Comparison of ENCODE assay signal across 1 cellular context in genomic region chr3:47014036-47014435, GRCh38.
TF ChIP-seq lines count a peak whose summit lies in the region.

No MANE protein-coding gene starts in this region.

TF ChIP-seq in H1, 55 proteins besides CTCF, POLR2A, EP300 and RAD21:
- TF ChIP-seq ATF2 (IDR thresholded peaks at IDR 0.05; ENCODE audit: low read length) = no peak
- no peak for TF ChIP-seq SIN3A (conservative IDR thresholded peaks at IDR 0.05 in 1 of 2, IDR thresholded peaks at IDR 0.05 in 1 of 2; ENCODE audit: low read depth in 1 of 2, low read length in 2 of 2)
- no peak for TF ChIP-seq BCL11A (IDR thresholded peaks at IDR 0.05; ENCODE audit: low read depth in 2 of 2, low read length in 2 of 2)
- no peak for TF ChIP-seq POU5F1 (IDR thresholded peaks at IDR 0.05; ENCODE audit: low read depth, low read length)
- no peak for TF ChIP-seq GABPA (IDR thresholded peaks at IDR 0.05; ENCODE audit: borderline replicate concordance, insufficient read depth, low read length)
- no peak for TF ChIP-seq ASH2L (IDR thresholded peaks at IDR 0.05; ENCODE audit: low read length)
- no peak for TF ChIP-seq RXRA (IDR thresholded peaks at IDR 0.05; ENCODE audit: insufficient read depth, low read depth, low read length)
- no peak for TF ChIP-seq HDAC2 (IDR thresholded peaks at IDR 0.05; ENCODE audit: borderline replicate concordance in 1 of 2, low read depth in 2 of 2, low read length in 2 of 2)
- no peak for TF ChIP-seq SUZ12 (IDR thresholded peaks at IDR 0.05; ENCODE audit: low read length)
- TF ChIP-seq NANOG (IDR thresholded peaks at IDR 0.05; ENCODE audit: insufficient read depth, low read depth, low read length, poor library complexity, severe bottlenecking) = no peak
- no peak for TF ChIP-seq TCF12 (IDR thresholded peaks at IDR 0.05; ENCODE audit: low read depth, low read length)
- TF ChIP-seq JUN (IDR thresholded peaks at IDR 0.05; ENCODE audit: low read depth, low read length) = no peak
- no peak for TF ChIP-seq CEBPB (IDR thresholded peaks at IDR 0.05; ENCODE audit: low read depth, low read length)
- TF ChIP-seq MAFK (IDR thresholded peaks at IDR 0.05; ENCODE audit: low read depth, low read length) = no peak
- no peak for TF ChIP-seq BACH1 (IDR thresholded peaks at IDR 0.05; ENCODE audit: low read length)
- TF ChIP-seq FOSL1 (IDR thresholded peaks at IDR 0.05; ENCODE audit: insufficient read depth, low read depth, low read length) = no peak
- no peak for TF ChIP-seq KDM4A (IDR thresholded peaks at IDR 0.05; ENCODE audit: low read depth, low read length, severe bottlenecking)
- no peak for TF ChIP-seq CBX8 (IDR thresholded peaks at IDR 0.05; ENCODE audit: borderline replicate concordance, low read depth, low read length)
